Comparison of ENCODE assay signal across 10 cellular contexts in the genomic region with DNA sequence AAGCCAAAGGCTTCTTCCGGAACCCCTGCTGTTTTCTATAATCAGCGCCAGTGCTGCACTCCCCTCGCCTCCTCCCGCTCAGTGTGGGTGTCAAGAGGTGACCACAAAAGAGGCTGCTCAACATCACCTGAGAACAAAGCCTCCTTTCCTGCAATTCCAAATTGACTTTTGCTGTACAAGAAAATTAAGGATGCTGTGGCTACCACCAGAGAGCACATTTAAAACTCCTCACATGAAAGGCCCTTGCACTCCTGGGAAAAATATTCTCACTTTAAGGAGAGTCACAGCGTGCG.
DNase-seq lines count a peak whose midpoint lies in the region; ATAC-seq and TF ChIP-seq lines count a peak whose summit lies in the region.
"Had no signal": no experiment of that assay in that cellular context is flagged by ENCODE, and none has a peak within 500 bp of the region (broad histone marks: within the 10 kb centered on the region; RNA-seq: fewer than 3 reads in every experiment).

No MANE protein-coding gene starts in this region.

- H3K36me3 Mint-ChIP-seq in T-helper 1 cell treated with Interleukin-12 subunit alpha and Interleukin-12 subunit beta and Interleukin-4 antibody, amounts not matched to agents 30 μg/mL and 1 μg/mL, for 36 hours (ENCODE audit: low read depth), result peaks cover 17% of the 10 kb centered on the region
- peaks cover 16% of the 10 kb centered on the region for H3K36me3 Mint-ChIP-seq in activated T-helper 1 cell treated with anti-CD3 and anti-CD28 coated beads, Interleukin-12 subunit alpha, Interleukin-12 subunit beta, Interleukin-2, Interleukin-4 antibody, amounts not matched to agents 30 ng/mL and 10 ng/mL and 1 ng/mL, durations not matched to agents 14 hours and 24 hours and 36 hours (ENCODE audit: low read depth)

- no peak overlapping the region for H3K9ac ChIP-seq in subcutaneous abdominal adipose tissue (ENCODE audit: low read length in 5 of 5)

- no peak for TF ChIP-seq CTCF in testis (IDR thresholded peaks at IDR 0.05)

- H3K36me3 ChIP-seq in subcutaneous abdominal adipose tissue (ENCODE audit: control insufficient read depth in 5 of 5, insufficient read depth in 5 of 5, low read length in 5 of 5) (no peaks in the 10 kb centered on the region), testis (ENCODE audit: low read depth, missing control alignments) (no peaks in the 10 kb centered on the region)
- H3K36me3 ChIP-seq: transverse colon had no signal

- H3K4me3 ChIP-seq in subcutaneous abdominal adipose tissue (ENCODE audit: low read depth in 1 of 5, low read length in 5 of 5) (no peak overlapping the region), testis (no peak overlapping the region)
- H3K4me3 ChIP-seq: skin epidermis, transverse colon had no signal

- H3K27me3 ChIP-seq in subcutaneous abdominal adipose tissue (ENCODE audit: control insufficient read depth in 5 of 5, insufficient read depth in 4 of 5, low read length in 5 of 5) (no peaks in the 10 kb centered on the region), testis (no peaks in the 10 kb centered on the region)
- H3K27me3 ChIP-seq: transverse colon had no signal

- H3K9me3 ChIP-seq in subcutaneous abdominal adipose tissue (ENCODE audit: control insufficient read depth in 5 of 5, low read length in 5 of 5), result peaks cover 0 to 2% (median 0%) of the 10 kb centered on the region in 5 donors
- H3K9me3 ChIP-seq in testis, result no peaks in the 10 kb centered on the region
- H3K9me3 ChIP-seq: transverse colon had no signal

- TF ChIP-seq POLR2A in testis (IDR thresholded peaks at IDR 0.05), result no peak

- WGBS in testis, 2 donors, result 91 to 95% methylated on average over 6 of the region's 6 CpGs

- peak overlapping the region; percentile 89 for H3K27ac Mint-ChIP-seq in T-helper 1 cell treated with Interleukin-12 subunit alpha and Interleukin-12 subunit beta and Interleukin-4 antibody, amounts not matched to agents 30 μg/mL and 1 μg/mL, for 36 hours
- H3K27ac Mint-ChIP-seq in activated T-helper 1 cell treated with anti-CD3 and anti-CD28 coated beads, Interleukin-12 subunit alpha, Interleukin-12 subunit beta, Interleukin-2, Interleukin-4 antibody, amounts not matched to agents 30 ng/mL and 10 ng/mL and 1 ng/mL, durations not matched to agents 14 hours and 24 hours and 36 hours, result peak overlapping the region; percentile 85

- H3K4me1 Mint-ChIP-seq in T-helper 1 cell treated with Interleukin-12 subunit alpha and Interleukin-12 subunit beta and Interleukin-4 antibody, amounts not matched to agents 30 μg/mL and 1 μg/mL, for 36 hours (ENCODE audit: low read depth), result peaks cover 44% of the 10 kb centered on the region
- peaks cover 55% of the 10 kb centered on the region for H3K4me1 Mint-ChIP-seq in activated T-helper 1 cell treated with anti-CD3 and anti-CD28 coated beads, Interleukin-12 subunit alpha, Interleukin-12 subunit beta, Interleukin-2, Interleukin-4 antibody, amounts not matched to agents 30 ng/mL and 10 ng/mL and 1 ng/mL, durations not matched to agents 14 hours and 24 hours and 36 hours (ENCODE audit: low read depth)

- DNase-seq in T-helper 1 cell, result no peak
- no peak for DNase-seq in activated T-helper 1 cell treated with anti-CD3 and anti-CD28 coated beads, Interleukin-12 subunit alpha, Interleukin-12 subunit beta, Interleukin-2, Interleukin-4 antibody, amounts not matched to agents 30 ng/mL and 10 ng/mL and 1 ng/mL, durations not matched to agents 14 hours and 24 hours and 36 hours (ENCODE audit: low spot score)
- no peak for DNase-seq in left ventricle myocardium superior
- no peak for DNase-seq in nucleus accumbens (lab: John Stamatoyannopoulos, UW)
- DNase-seq in testis, result no peak
- DNase-seq: transverse colon had no signal

- H3K9me3 Mint-ChIP-seq in T-helper 1 cell treated with Interleukin-12 subunit alpha and Interleukin-12 subunit beta and Interleukin-4 antibody, amounts not matched to agents 30 μg/mL and 1 μg/mL, for 36 hours, result peaks cover 8% of the 10 kb centered on the region
- peaks cover 10% of the 10 kb centered on the region for H3K9me3 Mint-ChIP-seq in activated T-helper 1 cell treated with anti-CD3 and anti-CD28 coated beads, Interleukin-12 subunit alpha, Interleukin-12 subunit beta, Interleukin-2, Interleukin-4 antibody, amounts not matched to agents 30 ng/mL and 10 ng/mL and 1 ng/mL, durations not matched to agents 14 hours and 24 hours and 36 hours

- intact Hi-C loops in activated T-helper 1 cell treated with anti-CD3 and anti-CD28 coated beads, Interleukin-12 subunit alpha, Interleukin-12 subunit beta, Interleukin-2, Interleukin-4 antibody, amounts not matched to agents 30 ng/mL and 10 ng/mL and 1 ng/mL, durations not matched to agents 14 hours and 24 hours and 36 hours (cut with micrococcal nuclease), result loop anchor here (1.0 to 10.0 kb wide), 8 partner anchors 8 to 1331 kb away; partner anchors contain the start of genes FMC1 and MRPS33
- intact Hi-C loops in left ventricle myocardium superior (cut with micrococcal nuclease) (no loop called here), testis (cut with DNase I; ENCODE audit: low total_unique reads) (no loop called here)

- ATAC-seq in left ventricle myocardium superior, result peak; percentile 26
- ATAC-seq in HG03159 (IDR thresholded peaks at IDR 0.05; ENCODE audit: unreplicated experiment), result no peak

- H3K4me3 Mint-ChIP-seq in T-helper 1 cell treated with Interleukin-12 subunit alpha and Interleukin-12 subunit beta and Interleukin-4 antibody, amounts not matched to agents 30 μg/mL and 1 μg/mL, for 36 hours, result peak overlapping the region; percentile 48
- peak overlapping the region; percentile 74 for H3K4me3 Mint-ChIP-seq in activated T-helper 1 cell treated with anti-CD3 and anti-CD28 coated beads, Interleukin-12 subunit alpha, Interleukin-12 subunit beta, Interleukin-2, Interleukin-4 antibody, amounts not matched to agents 30 ng/mL and 10 ng/mL and 1 ng/mL, durations not matched to agents 14 hours and 24 hours and 36 hours

- no peaks in the 10 kb centered on the region for H3K27me3 Mint-ChIP-seq in T-helper 1 cell treated with Interleukin-12 subunit alpha and Interleukin-12 subunit beta and Interleukin-4 antibody, amounts not matched to agents 30 μg/mL and 1 μg/mL, for 36 hours (ENCODE audit: low read depth)
- H3K27me3 Mint-ChIP-seq in activated T-helper 1 cell treated with anti-CD3 and anti-CD28 coated beads, Interleukin-12 subunit alpha, Interleukin-12 subunit beta, Interleukin-2, Interleukin-4 antibody, amounts not matched to agents 30 ng/mL and 10 ng/mL and 1 ng/mL, durations not matched to agents 14 hours and 24 hours and 36 hours (ENCODE audit: insufficient read depth), result no peaks in the 10 kb centered on the region

- peaks cover 4 to 42% (median 37%) of the 10 kb centered on the region in 5 donors for H3K4me1 ChIP-seq in subcutaneous abdominal adipose tissue (ENCODE audit: control insufficient read depth in 5 of 5, insufficient read depth in 5 of 5, low read length in 5 of 5)
- H3K4me1 ChIP-seq in testis, result peaks cover 15% of the 10 kb centered on the region

- H3K27ac ChIP-seq in subcutaneous abdominal adipose tissue (ENCODE audit: low read depth, low read length) (peak overlapping the region; percentile 82), testis (no peak overlapping the region)
